In genomic region chr11:68447015-68447801, GRCh38 we compare ENCODE assay signal across 8 cellular contexts. TPM values are rescaled to one million over a fixed set of nuclear protein-coding genes. Genes with fewer than 3 reads are reported as not detected.
DNase-seq lines count a peak whose midpoint lies in the region; ATAC-seq, FAIRE-seq and TF ChIP-seq lines count a peak whose summit lies in the region.

No MANE protein-coding gene starts in this region.

- no peak overlapping the region for H3K4me3 ChIP-seq in BJ (ENCODE audit: low read depth, low read length)
- H3K4me3 ChIP-seq in bronchial epithelial cell (ENCODE audit: low read depth, low read length) = no peak overlapping the region
- H3K4me3 ChIP-seq in kidney (ENCODE audit: low read length in 2 of 2) = no peak overlapping the region

- H3K36me3 ChIP-seq in BJ (ENCODE audit: control insufficient read depth, insufficient read depth, low read length) (peaks cover 7% of the 10 kb centered on the region), bronchial epithelial cell (ENCODE audit: control insufficient read depth, insufficient read depth, low read length) (peaks cover 4% of the 10 kb centered on the region), kidney (ENCODE audit: control insufficient read depth in 1 of 2, insufficient read depth in 2 of 2, low read length in 2 of 2) (peaks cover 3 to 19% of the 10 kb centered on the region in 2 donors)

- H3K9ac ChIP-seq in kidney (ENCODE audit: low read length in 2 of 2) = no peak overlapping the region

- FAIRE-seq in bronchial epithelial cell (lab: Jason Lieb, UNC) = no peak
- FAIRE-seq in kidney (lab: Jason Lieb, UNC) = no peak

- POLR2A ChIA-PET in BJ (lab: Charles Lee) = no interaction called here

- intact Hi-C loops in kidney (cut with DNase I) = loop anchor here (10.0 kb wide), 1 partner anchor 182 kb away; no protein-coding TSS in a partner anchor

- no peaks in the 10 kb centered on the region for H3K4me1 ChIP-seq in kidney (ENCODE audit: control insufficient read depth in 1 of 2, insufficient read depth in 1 of 2, low read depth in 1 of 2, low read length in 2 of 2)

- CTCF ChIA-PET in BJ (lab: Yijun Ruan, JAX) = interaction anchor here (1.0 to 2.8 kb wide), 6 partner anchors 8 to 238 kb away, joined by 3 to 13 read pairs (median 4); no protein-coding TSS in a partner anchor

- H3K9me3 ChIP-seq in kidney (ENCODE audit: control insufficient read depth in 1 of 2, low read length in 2 of 2) = no peaks in the 10 kb centered on the region

- H3K27me3 ChIP-seq in BJ (ENCODE audit: control insufficient read depth, insufficient read depth, low read length) (no peaks in the 10 kb centered on the region), bronchial epithelial cell (ENCODE audit: control insufficient read depth, insufficient read depth, low read length) (no peaks in the 10 kb centered on the region)

- DNase-seq in BJ (ENCODE audit: low read depth) (no peak), NCI-H2029 treated with DMSO at 0.1 percent for 48 hours (lab: John Stamatoyannopoulos, UW) (peak; percentile 30), bronchial epithelial cell (ENCODE audit: low read depth) (peak; percentile 35), kidney (peak; percentile 90)
- DNase-seq in activated CD4-positive, CD25-positive, alpha-beta regulatory T cell treated with anti-CD3 and anti-CD28 coated beads, Interleukin-2, amount 50 U/mL, for 16 hours (ENCODE audit: low read depth, low spot score) = peak; percentile 54
- DNase-seq in stimulated activated CD4-positive, alpha-beta T cell treated with anti-CD3 and anti-CD28 coated beads, Interleukin-1b, Interleukin-23, amount 100 ng/mL, for 1 hour (ENCODE audit: low read depth in 2 of 2) = peak; percentile 36 to 54

- no peak overlapping the region for H3K27ac ChIP-seq in kidney (ENCODE audit: low read depth in 2 of 2, low read length in 2 of 2)

- TF ChIP-seq CTCF in BJ (IDR thresholded peaks at IDR 0.05; ENCODE audit: insufficient read depth, low read depth, low read length) (peak; percentile 91), bronchial epithelial cell (IDR thresholded peaks at IDR 0.05; ENCODE audit: insufficient read depth, low read length, severe bottlenecking) (peak; percentile 95), kidney (IDR thresholded peaks at IDR 0.05; ENCODE audit: borderline replicate concordance, extremely low read depth, insufficient read depth) (peak; percentile 94)

- ATAC-seq in GM21390 (IDR thresholded peaks at IDR 0.05; ENCODE audit: unreplicated experiment) (peak; percentile 67), GM19455 (IDR thresholded peaks at IDR 0.05; ENCODE audit: unreplicated experiment) (no peak)

RNA-seq across cellular contexts. Expression of gene PPP6R3, which starts 13.3 kb away (rescaled TPM):
- polyA plus RNA-seq in BJ (2011; rRNA removed) (31.6 and 50.5 TPM in 2 replicates), kidney (ENCODE audit: insufficient read depth, low read depth, low replicate concordance) (30.3 TPM)
- polyA minus RNA-seq in BJ (2011; rRNA and poly(A)+ RNA removed) = 91.6 and 95.7 TPM in 2 replicates
- total RNA-seq in bronchial epithelial cell (93.5 and 139 TPM in 2 replicates), kidney (108 TPM)
